24 cellular contexts compared by ENCODE assay signal in genomic region chr12:132320767-132321211, GRCh38. TPM values are rescaled to one million over a fixed set of nuclear protein-coding genes. Genes with fewer than 3 reads are reported as not detected.
"Had no signal": no experiment of that assay in that cellular context is flagged by ENCODE, and none has a peak within 500 bp of the region (broad histone marks: within the 10 kb centered on the region; RNA-seq: fewer than 3 reads in every experiment).

No MANE protein-coding gene starts in this region.

- H3K9me3 Mint-ChIP-seq: nephron progenitor cell; stimulated activated memory B cell treated with anti-CD40 and anti-IgM and Interleukin-4, amounts not matched to agents 10 μg/mL and 1 μg/mL and 100 μg/mL, for 72 hours; stimulated activated naive CD8-positive, alpha-beta T cell treated with anti-CD3 and anti-CD28 coated beads, Interleukin-15, amount 100 ng/mL, for 72 hours had no signal

- H3K4me3 ChIP-seq: dorsolateral prefrontal cortex, lung, right lobe of liver, testis, tibial nerve, upper lobe of right lung, vagina had no signal

- H3K4me1 ChIP-seq: right lobe of liver, testis, tibial nerve, upper lobe of right lung, vagina had no signal

- H3K4me3 Mint-ChIP-seq: nephron progenitor cell; stimulated activated memory B cell treated with anti-CD40 and anti-IgM and Interleukin-4, amounts not matched to agents 10 μg/mL and 1 μg/mL and 100 μg/mL, for 72 hours; stimulated activated naive CD8-positive, alpha-beta T cell treated with anti-CD3 and anti-CD28 coated beads, Interleukin-15, amount 100 ng/mL, for 72 hours had no signal

- DNase-seq: cortex of kidney; effector CD8-positive, alpha-beta T cell; foreskin melanocyte; hippocampal formation; kidney glomerular epithelial cell; mesenchymal stem cell; midbrain; nephron progenitor cell; stimulated activated CD4-positive, alpha-beta T cell treated with anti-CD3 and anti-CD28 coated beads, Interleukin-15, amount 100 ng/mL, for 24 hours; stimulated activated CD4-positive, alpha-beta T cell treated with anti-CD3 and anti-CD28 coated beads, Interleukin-1b, Interleukin-23, amount 100 ng/mL, for 48 hours; stimulated activated CD4-positive, alpha-beta T cell treated with anti-CD3 and anti-CD28 coated beads, Interleukin-4, amount 100 ng/mL, for 24 hours; stimulated activated naive CD8-positive, alpha-beta T cell treated with anti-CD3 and anti-CD28 coated beads, Interleukin-15, amount 100 ng/mL, for 72 hours; testis; upper lobe of right lung had no signal

- H3K27me3 ChIP-seq: right lobe of liver, testis, upper lobe of right lung, vagina had no signal

- H3K9me3 ChIP-seq: neutrophil, right lobe of liver, testis, tibial nerve, upper lobe of right lung, vagina had no signal

- H3K27ac ChIP-seq: neutrophil, right lobe of liver, testis, tibial nerve, upper lobe of right lung, vagina had no signal

- ATAC-seq: left lobe of liver; right lobe of liver; stimulated activated memory B cell treated with anti-CD40 and anti-IgM and Interleukin-4, amounts not matched to agents 10 μg/mL and 1 μg/mL and 100 μg/mL, for 72 hours; stimulated activated naive CD8-positive, alpha-beta T cell treated with anti-CD3 and anti-CD28 coated beads, Interleukin-15, amount 100 ng/mL, for 72 hours; upper lobe of right lung had no signal

- H3K36me3 ChIP-seq: neutrophil, right lobe of liver, tibial nerve, upper lobe of right lung, vagina had no signal

- H3K36me3 Mint-ChIP-seq: stimulated activated memory B cell treated with anti-CD40 and anti-IgM and Interleukin-4, amounts not matched to agents 10 μg/mL and 1 μg/mL and 100 μg/mL, for 72 hours had no signal

RNA-seq across cellular contexts. Expression of gene GALNT9, which starts 8.6 kb away (rescaled TPM):
- total RNA-seq: left lobe of liver, right lobe of liver, subcutaneous adipose tissue had no signal
- polyA plus RNA-seq: esophagus had no signal
